ENCODE assay signal across 18 cellular contexts in genomic region chr7:30831936-30832335, GRCh38.
DNase-seq lines count a peak whose midpoint lies in the region; ATAC-seq lines count a peak whose summit lies in the region.
"Had no signal": no experiment of that assay in that cellular context is flagged by ENCODE, and none has a peak within 500 bp of the region (broad histone marks: within the 10 kb centered on the region; RNA-seq: fewer than 3 reads in every experiment).

No MANE protein-coding gene starts in this region.

- no peak overlapping the region for H3K27ac Mint-ChIP-seq in activated CD8-positive, alpha-beta memory T cell treated with anti-CD3 and anti-CD28 coated beads, Interleukin-2, amount 10 ng/mL, durations not matched to agents 7 days and 5 days
- H3K27ac Mint-ChIP-seq: CD4-positive, alpha-beta T cell; CD8-positive, alpha-beta memory T cell had no signal

- H3K36me3 Mint-ChIP-seq in activated CD8-positive, alpha-beta memory T cell treated with anti-CD3 and anti-CD28 coated beads, Interleukin-2, amount 10 ng/mL, durations not matched to agents 7 days and 5 days, result peaks cover 13% of the 10 kb centered on the region
- H3K36me3 Mint-ChIP-seq: CD14-positive monocyte had no signal

- no peak for ATAC-seq in activated CD8-positive, alpha-beta memory T cell treated with anti-CD3 and anti-CD28 coated beads, Interleukin-2, amount 10 ng/mL, durations not matched to agents 7 days and 5 days
- no peak for ATAC-seq in GM21528 (IDR thresholded peaks at IDR 0.05; ENCODE audit: low FRiP score, unreplicated experiment)

- CTCF ChIA-PET in activated CD8-positive, alpha-beta memory T cell treated with anti-CD3 and anti-CD28 coated beads, Interleukin-2, amount 10 ng/mL, durations not matched to agents 7 days and 5 days (lab: Charles Lee), result no interaction called here

- H3K9me3 Mint-ChIP-seq in activated CD8-positive, alpha-beta memory T cell treated with anti-CD3 and anti-CD28 coated beads, Interleukin-2, amount 10 ng/mL, durations not matched to agents 7 days and 5 days (ENCODE audit: low read depth), result peaks cover 18% of the 10 kb centered on the region

- no peaks in the 10 kb centered on the region for H3K27me3 Mint-ChIP-seq in activated CD8-positive, alpha-beta memory T cell treated with anti-CD3 and anti-CD28 coated beads, Interleukin-2, amount 10 ng/mL, durations not matched to agents 7 days and 5 days
- H3K27me3 Mint-ChIP-seq: CD4-positive, alpha-beta T cell had no signal

- H3K4me1 Mint-ChIP-seq in activated CD8-positive, alpha-beta memory T cell treated with anti-CD3 and anti-CD28 coated beads, Interleukin-2, amount 10 ng/mL, durations not matched to agents 7 days and 5 days, result no peaks in the 10 kb centered on the region
- H3K4me1 Mint-ChIP-seq: CD14-positive monocyte; CD8-positive, alpha-beta memory T cell had no signal

- in situ Hi-C loops in ACHN (cut with HindIII; ENCODE audit: low pct_ligation_motif_present, low pct_unique_long_range_greater_than_20kb, low sequenced_read_pairs), result no loop called here

- DNase-seq in activated CD8-positive, alpha-beta memory T cell treated with anti-CD3 and anti-CD28 coated beads, Interleukin-2, amount 10 ng/mL, durations not matched to agents 7 days and 5 days, result peak; percentile 16
- no peak for DNase-seq in activated CD8-positive, alpha-beta memory T cell treated with anti-CD3 and anti-CD28 coated beads, Interleukin-2, amount 50 U/mL, for 4 hours
- DNase-seq in mesenteric fat pad (ENCODE audit: low spot score), result peak; percentile 43
- peak; percentile 9 for DNase-seq in stimulated activated CD8-positive, alpha-beta memory T cell treated with anti-CD3 and anti-CD28 coated beads, Interleukin-4, amount 100 ng/mL, for 48 hours
- no peak for DNase-seq in retina
- DNase-seq in NAMALWA (ENCODE audit: low spot score), result no peak
- DNase-seq in ACHN, result no peak
- DNase-seq: AML-193; BE2C; CD4-positive, alpha-beta T cell; CD8-positive, alpha-beta memory T cell; DMS53; DMS79 treated with DMSO at 0.1 percent for 48 hours; GF-D8; GOT3; HCEC 1CT had no signal

- H3K4me3 Mint-ChIP-seq in activated CD8-positive, alpha-beta memory T cell treated with anti-CD3 and anti-CD28 coated beads, Interleukin-2, amount 10 ng/mL, durations not matched to agents 7 days and 5 days, result no peak overlapping the region
- H3K4me3 Mint-ChIP-seq: CD14-positive monocyte; CD4-positive, alpha-beta T cell; CD8-positive, alpha-beta memory T cell had no signal

Comparison
In these comparisons a context has a peak if more than half of its experiments do, and no peak if none do; other contexts are left out.
1. DNase-seq: peak in activated CD8-positive, alpha-beta memory T cell treated with anti-CD3 and anti-CD28 coated beads, Interleukin-2, amount 10 ng/mL, durations not matched to agents 7 days and 5 days (single experiment), mesenteric fat pad (single experiment) and stimulated activated CD8-positive, alpha-beta memory T cell treated with anti-CD3 and anti-CD28 coated beads, Interleukin-4, amount 100 ng/mL, for 48 hours (single experiment); none in activated CD8-positive, alpha-beta memory T cell treated with anti-CD3 and anti-CD28 coated beads, Interleukin-2, amount 50 U/mL, for 4 hours (single experiment), retina (single experiment), NAMALWA (single experiment) and ACHN (single experiment).